ENCODE assay signal across 8 cellular contexts in the genomic region with DNA sequence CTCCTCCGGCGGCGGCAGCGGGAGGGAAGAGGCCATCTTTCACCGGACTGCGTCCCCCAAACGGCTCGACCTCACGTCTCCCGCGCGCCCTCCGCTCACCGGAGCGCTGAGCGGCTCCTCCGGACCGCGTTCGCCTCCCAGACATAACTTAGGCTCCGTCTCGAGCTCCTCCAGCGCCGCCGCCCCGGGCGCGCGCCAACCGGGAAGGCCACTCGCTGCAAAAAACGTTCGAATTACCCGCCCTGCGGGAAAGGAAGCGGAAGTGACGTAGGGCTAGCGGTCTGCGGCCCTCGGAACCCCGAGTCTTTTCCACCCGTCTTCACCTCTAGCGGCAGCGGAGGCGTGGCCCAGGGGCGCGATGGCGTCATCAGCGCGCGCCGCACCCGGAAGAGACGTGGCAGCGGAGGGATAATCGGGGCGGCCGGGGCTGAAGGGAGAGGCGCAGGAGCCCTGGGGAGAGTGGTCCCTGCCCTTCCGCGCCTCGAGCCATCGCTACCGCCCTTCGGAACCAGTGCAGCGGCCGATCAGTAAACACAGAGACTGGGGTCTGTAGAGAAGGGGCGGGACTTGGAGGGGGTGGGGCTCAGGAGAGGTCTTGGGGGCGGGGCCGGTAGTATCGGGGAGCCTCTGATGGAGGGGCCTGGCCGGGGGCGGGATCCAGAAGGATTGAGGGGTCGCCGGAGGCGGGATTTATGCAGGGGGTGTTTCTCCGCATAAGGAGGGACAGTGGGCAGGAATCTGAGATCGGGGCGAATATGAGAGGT. TPM values are rescaled to one million over a fixed set of nuclear protein-coding genes. Genes with fewer than 3 reads are reported as not detected.
DNase-seq lines count a peak whose midpoint lies in the region; ATAC-seq and TF ChIP-seq lines count a peak whose summit lies in the region.

A gene with protein sequence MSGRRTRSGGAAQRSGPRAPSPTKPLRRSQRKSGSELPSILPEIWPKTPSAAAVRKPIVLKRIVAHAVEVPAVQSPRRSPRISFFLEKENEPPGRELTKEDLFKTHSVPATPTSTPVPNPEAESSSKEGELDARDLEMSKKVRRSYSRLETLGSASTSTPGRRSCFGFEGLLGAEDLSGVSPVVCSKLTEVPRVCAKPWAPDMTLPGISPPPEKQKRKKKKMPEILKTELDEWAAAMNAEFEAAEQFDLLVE (minus strand): TSS at position 207 of the 764 bp plus-strand sequence. CDS start 62 bp downstream, at position 145.
A gene (plus strand): TSS at position 389 of the 764 bp plus-strand sequence. CDS start 477 bp downstream, outside the sequence.

- peaks cover 8% of the 10 kb centered on the region; the same call in 1 of the 2 replicates for H3K79me2 ChIP-seq in H9 (ENCODE audit: insufficient read depth, low read length)
- peaks cover 86% of the 10 kb centered on the region for H3K79me2 ChIP-seq in MM.1S (ENCODE audit: low read length)

- no peaks in the 10 kb centered on the region for H3K9me2 ChIP-seq in MM.1S (replicated peaks; ENCODE audit: insufficient read depth, low read length)

- no peaks in the 10 kb centered on the region for H3K4me1 ChIP-seq in H9 (ENCODE audit: insufficient read depth, low read length)
- peaks cover 57% of the 10 kb centered on the region for H3K4me1 ChIP-seq in MM.1S (ENCODE audit: low read length)

- H2BK12ac ChIP-seq in H9 (ENCODE audit: insufficient read length, low read depth, low read length) = no peak within 1 kb of the TSS

- peak; percentile 96 for DNase-seq in ELR (ENCODE audit: low read depth)
- DNase-seq in H9 = peak; percentile 96
- DNase-seq in MM.1S = peak; percentile 97
- DNase-seq in SHP77 treated with DMSO at 0.1 percent for 48 hours (lab: John Stamatoyannopoulos, UW) = peak; percentile 66
- peak; percentile 99 for DNase-seq in activated effector memory CD4-positive, alpha-beta T cell treated with anti-CD3 and anti-CD28 coated beads, Interleukin-2, amount 50 U/mL, for 16 hours
- DNase-seq in fibroblast of pulmonary artery (ENCODE audit: low read depth) = peak; percentile 97
- peak; percentile 98 for DNase-seq in natural killer cell treated with Interleukin-12 subunit alpha and Interleukin-12 subunit beta and Interleukin-15 and Interleukin-18, amount 100 ng/mL, for 72 hours (ENCODE audit: low spot score)
- peak; percentile 92 for DNase-seq in stimulated activated naive CD4-positive, alpha-beta T cell treated with Interleukin-2 at 50 U/mL for 16 hours (lab: John Stamatoyannopoulos, UW)

- no CpG with 5 or more reads among the region's 79 CpGs for WGBS in H9 (ENCODE audit: extremely low coverage, insufficient read length, low lambda C conversion rate)

- H3K9ac ChIP-seq in H9 (ENCODE audit: extremely low read depth, insufficient read length, low read length) (peak within 1 kb of the TSS; percentile 93), MM.1S (ENCODE audit: low read length) (peak within 1 kb of the TSS; percentile 88)

- no peaks in the 10 kb centered on the region for H3K27me3 Mint-ChIP-seq in H9 (ENCODE audit: low read depth)
- H3K27me3 Mint-ChIP-seq in natural killer cell treated with Interleukin-12 subunit alpha and Interleukin-12 subunit beta and Interleukin-15 and Interleukin-18, amount 100 ng/mL, for 72 hours = no peaks in the 10 kb centered on the region

- H3K27me3 ChIP-seq in H9 (ENCODE audit: insufficient read depth, low read length) (no peaks in the 10 kb centered on the region), MM.1S (replicated peaks; ENCODE audit: insufficient read depth, low read length) (no peaks in the 10 kb centered on the region)

- peak within 1 kb of the TSS; percentile 79 for H3K27ac ChIP-seq in H9 (ENCODE audit: insufficient read length, low read depth, low read length)
- H3K27ac ChIP-seq in MM.1S (ENCODE audit: low read length) = peak within 1 kb of the TSS; percentile 74

- peaks cover 14 to 16% of the 10 kb centered on the region in 2 experiments for H3K4me1 Mint-ChIP-seq in H9
- H3K4me1 Mint-ChIP-seq in natural killer cell treated with Interleukin-12 subunit alpha and Interleukin-12 subunit beta and Interleukin-15 and Interleukin-18, amount 100 ng/mL, for 72 hours (ENCODE audit: low read depth in 2 of 2) = peaks cover 26 to 44% of the 10 kb centered on the region in 2 donors

- TF ChIP-seq CTCF in H9 (conservative IDR thresholded peaks at IDR 0.05) = no peak
- no peak for TF ChIP-seq CTCF in MM.1S (IDR thresholded peaks at IDR 0.05; ENCODE audit: low read length)
- TF ChIP-seq CTCF in fibroblast of pulmonary artery (IDR thresholded peaks at IDR 0.05; ENCODE audit: low read length, missing control alignments) = no peak

- peak within 1 kb of the TSS; percentile 37 for H4K5ac ChIP-seq in H9 (ENCODE audit: insufficient read length, low read depth, low read length)

- H3K9me3 Mint-ChIP-seq in H9 = no peaks in the 10 kb centered on the region; a peak in 1 of 5 replicates
- H3K9me3 Mint-ChIP-seq in natural killer cell treated with Interleukin-12 subunit alpha and Interleukin-12 subunit beta and Interleukin-15 and Interleukin-18, amount 100 ng/mL, for 72 hours = no peaks in the 10 kb centered on the region

- H2BK5ac ChIP-seq in H9 (ENCODE audit: insufficient read length, low read length) = no peak within 1 kb of the TSS

- H3K4me2 ChIP-seq in H9 (ENCODE audit: insufficient read depth, insufficient read length, low read length) (peak within 1 kb of the TSS; percentile 79), MM.1S (ENCODE audit: low read depth, low read length) (peak within 1 kb of the TSS; percentile 92)

- no peak within 1 kb of the TSS for H2AFZ ChIP-seq in H9 (ENCODE audit: low read length)
- peak within 1 kb of the TSS; percentile 71 for H2AFZ ChIP-seq in MM.1S (ENCODE audit: low read length)

- H2AK5ac ChIP-seq in H9 (ENCODE audit: insufficient read length, low read length) = no peak within 1 kb of the TSS

- no peak within 1 kb of the TSS for H3K56ac ChIP-seq in H9 (ENCODE audit: insufficient read length, low read depth, low read length)

- H3K27ac Mint-ChIP-seq in H9 = peak within 1 kb of the TSS; percentile 98 to 100 (median 99)
- peak within 1 kb of the TSS; percentile 94 to 95 for H3K27ac Mint-ChIP-seq in natural killer cell treated with Interleukin-12 subunit alpha and Interleukin-12 subunit beta and Interleukin-15 and Interleukin-18, amount 100 ng/mL, for 72 hours

- H3K9me3 ChIP-seq in H9 (ENCODE audit: control insufficient read depth, low read depth, low read length) = no peaks in the 10 kb centered on the region
- H3K9me3 ChIP-seq in MM.1S (replicated peaks; ENCODE audit: insufficient read depth, low read length) = no peaks in the 10 kb centered on the region

- peak within 1 kb of the TSS; percentile 97 to 99 for H3K4me3 Mint-ChIP-seq in H9
- peak within 1 kb of the TSS; percentile 98 for H3K4me3 Mint-ChIP-seq in natural killer cell treated with Interleukin-12 subunit alpha and Interleukin-12 subunit beta and Interleukin-15 and Interleukin-18, amount 100 ng/mL, for 72 hours

- H3F3A ChIP-seq in MM.1S (ENCODE audit: insufficient read depth, low read length) = peaks cover 30% of the 10 kb centered on the region

- H3K23me2 ChIP-seq in H9 (ENCODE audit: insufficient read length, low read depth, low read length, poor library complexity, severe bottlenecking) = peaks cover 12% of the 10 kb centered on the region

- no peak within 1 kb of the TSS for H2BK20ac ChIP-seq in H9 (ENCODE audit: low read depth, low read length, poor library complexity, severe bottlenecking)

- H4K8ac ChIP-seq in H9 (replicated peaks; ENCODE audit: insufficient read length, low read depth, low read length) = no peak within 1 kb of the TSS

- peaks cover 26 to 66% (median 65%) of the 10 kb centered on the region in 3 experiments for H3K36me3 Mint-ChIP-seq in H9 (ENCODE audit: insufficient read depth in 1 of 3, low read depth in 3 of 3)
- peaks cover 19% of the 10 kb centered on the region for H3K36me3 Mint-ChIP-seq in natural killer cell treated with Interleukin-12 subunit alpha and Interleukin-12 subunit beta and Interleukin-15 and Interleukin-18, amount 100 ng/mL, for 72 hours

- H4K91ac ChIP-seq in H9 (ENCODE audit: insufficient read length, low read depth, low read length) = no peak within 1 kb of the TSS

- peak; percentile 93 to 96 for ATAC-seq in natural killer cell treated with Interleukin-12 subunit alpha and Interleukin-12 subunit beta and Interleukin-15 and Interleukin-18, amount 100 ng/mL, for 72 hours

- peak within 1 kb of the TSS; percentile 96 for H3K18ac ChIP-seq in H9 (ENCODE audit: insufficient read length, low read depth, low read length)

- peaks cover 4% of the 10 kb centered on the region for H3K79me1 ChIP-seq in H9 (ENCODE audit: insufficient read depth, low read depth, low read length, poor library complexity, severe bottlenecking)

- no peak within 1 kb of the TSS for H3K23ac ChIP-seq in H9 (ENCODE audit: insufficient read length, low read depth, low read length)

- H2BK15ac ChIP-seq in H9 (ENCODE audit: low read depth, low read length) = no peak within 1 kb of the TSS

- peak within 1 kb of the TSS; percentile 84 for H3K4me3 ChIP-seq in MM.1S (ENCODE audit: low read length)
- H3K4me3 ChIP-seq in fibroblast of pulmonary artery (replicated peaks; ENCODE audit: low read depth, low read length) = peak within 1 kb of the TSS; percentile 92

- no peak within 1 kb of the TSS for H2BK120ac ChIP-seq in H9 (ENCODE audit: low read depth, low read length, poor library complexity, severe bottlenecking)

- H4K20me1 ChIP-seq in H9 (ENCODE audit: control insufficient read depth, insufficient read depth, insufficient read length) (peaks cover 3% of the 10 kb centered on the region), MM.1S (ENCODE audit: insufficient read depth, low read length) (no peaks in the 10 kb centered on the region)

- H3K36me3 ChIP-seq in MM.1S (replicated peaks; ENCODE audit: insufficient read depth, low read length) = peaks cover 3% of the 10 kb centered on the region; the same call in 1 of the 2 replicates

- H3K14ac ChIP-seq in H9 (ENCODE audit: insufficient read depth, low read length) = peak within 1 kb of the TSS; percentile 95

- no peak within 1 kb of the TSS for H3T11ph ChIP-seq in H9 (ENCODE audit: low read length)

- H3K4ac ChIP-seq in H9 (ENCODE audit: low read depth, low read length) = no peak within 1 kb of the TSS; the same call in 1 of the 2 replicates

RNA-seq across cellular contexts. Expression of the first gene that starts in this region (rescaled TPM):
- total RNA-seq in H9 (2021) = 93.9 and 94.8 TPM in 2 replicates
- total RNA-seq in natural killer cell treated with Interleukin-12 subunit alpha and Interleukin-12 subunit beta and Interleukin-15 and Interleukin-18, amount 100 ng/mL, for 72 hours = 100 to 1,000 TPM in 1 of 2 donors, 10 to 100 TPM in 1; 59.2 to 140 TPM

RNA-seq across cellular contexts. Expression of the second gene that starts in this region (rescaled TPM):
- 24.2 and 26.7 TPM in 2 replicates for total RNA-seq in H9 (2021)
- total RNA-seq in natural killer cell treated with Interleukin-12 subunit alpha and Interleukin-12 subunit beta and Interleukin-15 and Interleukin-18, amount 100 ng/mL, for 72 hours = 10 to 100 TPM; 34.1 to 36.5 TPM

Comparison
In these comparisons a context has a peak if more than half of its experiments do, and no peak if none do; other contexts are left out.
1. Peak in every context shown above with its lines: DNase-seq, ATAC-seq, H3K4me3 ChIP-seq and H3K27ac ChIP-seq.